Comparison of ENCODE assay signal across 8 cellular contexts in genomic region chr15:64825431-64826294, GRCh38. TPM values are rescaled to one million over a fixed set of nuclear protein-coding genes. Genes with fewer than 3 reads are reported as not detected.
DNase-seq lines count a peak whose midpoint lies in the region; ATAC-seq and TF ChIP-seq lines count a peak whose summit lies in the region.

A gene with protein sequence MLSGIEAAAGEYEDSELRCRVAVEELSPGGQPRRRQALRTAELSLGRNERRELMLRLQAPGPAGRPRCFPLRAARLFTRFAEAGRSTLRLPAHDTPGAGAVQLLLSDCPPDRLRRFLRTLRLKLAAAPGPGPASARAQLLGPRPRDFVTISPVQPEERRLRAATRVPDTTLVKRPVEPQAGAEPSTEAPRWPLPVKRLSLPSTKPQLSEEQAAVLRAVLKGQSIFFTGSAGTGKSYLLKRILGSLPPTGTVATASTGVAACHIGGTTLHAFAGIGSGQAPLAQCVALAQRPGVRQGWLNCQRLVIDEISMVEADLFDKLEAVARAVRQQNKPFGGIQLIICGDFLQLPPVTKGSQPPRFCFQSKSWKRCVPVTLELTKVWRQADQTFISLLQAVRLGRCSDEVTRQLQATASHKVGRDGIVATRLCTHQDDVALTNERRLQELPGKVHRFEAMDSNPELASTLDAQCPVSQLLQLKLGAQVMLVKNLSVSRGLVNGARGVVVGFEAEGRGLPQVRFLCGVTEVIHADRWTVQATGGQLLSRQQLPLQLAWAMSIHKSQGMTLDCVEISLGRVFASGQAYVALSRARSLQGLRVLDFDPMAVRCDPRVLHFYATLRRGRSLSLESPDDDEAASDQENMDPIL (minus strand): TSS chr15:64825647. CDS start chr15:64824335, 1,312 bp downstream.

- H3K27me3 ChIP-seq in HAP-1 (ENCODE audit: low read depth) (no peaks in the 10 kb centered on the region), MG63 (no peaks in the 10 kb centered on the region)

- H3K27ac Mint-ChIP-seq in nephron: peak within 1 kb of the TSS; percentile 93 to 98 (median 96)

- no peaks in the 10 kb centered on the region for H3K9me3 Mint-ChIP-seq in nephron

- ATAC-seq in stimulated activated naive CD8-positive, alpha-beta T cell treated with anti-CD3 and anti-CD28 coated beads, Interleukin-15, Interleukin-2, amounts not matched to agents 100 U/mL and 50 U/mL, for 24 hours: peak; percentile 94

- H3K9me3 ChIP-seq in HAP-1 (no peaks in the 10 kb centered on the region; the same call in 1 of the 2 replicates), MG63 (no peaks in the 10 kb centered on the region)

- TF ChIP-seq CTCF in fibroblast of pulmonary artery (IDR thresholded peaks at IDR 0.05; ENCODE audit: low read length, missing control alignments): no peak
- TF ChIP-seq CTCF in nephron (IDR thresholded peaks at IDR 0.05; ENCODE audit: unreplicated experiment in 3 of 3): no peak

- peaks cover 32% of the 10 kb centered on the region for H3K36me3 ChIP-seq in HAP-1 (replicated peaks)
- peaks cover 11% of the 10 kb centered on the region for H3K36me3 ChIP-seq in MG63

- peaks cover 19% of the 10 kb centered on the region for H3K4me1 ChIP-seq in HAP-1

- H3K4me3 Mint-ChIP-seq in nephron: peak within 1 kb of the TSS; percentile 87 to 96 (median 93)

- peaks cover 9% of the 10 kb centered on the region for H3K36me3 Mint-ChIP-seq in nephron (ENCODE audit: low read depth)

- peak within 1 kb of the TSS; percentile 68 for H3K4me3 ChIP-seq in HAP-1
- H3K4me3 ChIP-seq in MG63: peak within 1 kb of the TSS; percentile 65
- H3K4me3 ChIP-seq in fibroblast of pulmonary artery (replicated peaks; ENCODE audit: low read depth, low read length): peak within 1 kb of the TSS; percentile 63

- H3K27me3 Mint-ChIP-seq in nephron (ENCODE audit: low read depth): peaks cover 17% of the 10 kb centered on the region

- peaks cover 25% of the 10 kb centered on the region for H3K4me1 Mint-ChIP-seq in nephron

- in situ Hi-C loops in G401 (cut with HindIII; ENCODE audit: low sequenced_read_pairs): no loop called here
- in situ Hi-C loops in HAP-1 (cut with MboI; ENCODE audit: low sequenced_read_pairs): no loop called here

- peak; percentile 99 for DNase-seq in G401 (ENCODE audit: low spot score)
- peak; percentile 100 for DNase-seq in HAP-1 (ENCODE audit: low spot score in 2 of 2)
- DNase-seq in MG63: peak; percentile 96
- peak; percentile 99 to 100 for DNase-seq in SHP77 (lab: John Stamatoyannopoulos, UW)
- DNase-seq in activated T-helper 9 cell treated with anti-CD3 and anti-CD28 coated beads, Interleukin-2, amount 50 U/mL, for 16 hours (ENCODE audit: low read depth): peak; percentile 72
- peak; percentile 99 for DNase-seq in fibroblast of pulmonary artery (ENCODE audit: low read depth)
- DNase-seq in stimulated activated naive CD8-positive, alpha-beta T cell treated with anti-CD3 and anti-CD28 coated beads, Interleukin-15, Interleukin-2, amounts not matched to agents 100 U/mL and 50 U/mL, for 24 hours: peak; percentile 85

RNA-seq across cellular contexts. Expression of the gene that starts here (rescaled TPM):
- 23.0 and 37.9 TPM in 2 replicates for total RNA-seq in G401 (2014; rRNA removed; shearing (Covaris generic))
- total RNA-seq in MG63 (2014; rRNA removed; shearing (Covaris generic); ENCODE audit: low replicate concordance): 8.1 and 8.5 TPM in 2 replicates

Comparison
In these comparisons a context has a peak if more than half of its experiments do, and no peak if none do; other contexts are left out.
1. Peak in every context shown above with its lines: DNase-seq, ATAC-seq and H3K4me3 ChIP-seq.